ENCODE assay signal across 13 cellular contexts in genomic region chr22:27462190-27462589, GRCh38.
A peak's percentile ranks its signal among the peaks of the same experiment; 100 is the strongest.
DNase-seq lines count a peak whose midpoint lies in the region; FAIRE-seq and TF ChIP-seq lines count a peak whose summit lies in the region.
"Had no signal": no experiment of that assay in that cellular context is flagged by ENCODE, and none has a peak within 500 bp of the region (broad histone marks: within the 10 kb centered on the region; RNA-seq: fewer than 3 reads in every experiment).

No MANE protein-coding gene starts in this region.

- H3K36me3 ChIP-seq in kidney (ENCODE audit: control insufficient read depth in 1 of 2, insufficient read depth in 2 of 2, low read length in 2 of 2): no peaks in the 10 kb centered on the region
- H3K36me3 ChIP-seq in spleen: no peaks in the 10 kb centered on the region

- H3K4me1 ChIP-seq in kidney (ENCODE audit: control insufficient read depth in 1 of 2, insufficient read depth in 1 of 2, low read depth in 1 of 2, low read length in 2 of 2) (no peaks in the 10 kb centered on the region), spleen (no peaks in the 10 kb centered on the region)

- WGBS in spleen, 5 donors: 48 to 73% (median 68%) methylated on average over 7 of the region's 7 CpGs

- H3K9me3 Mint-ChIP-seq in mesothelial cell of epicardium: no peaks in the 10 kb centered on the region
- H3K9me3 Mint-ChIP-seq: activated T-cell treated with anti-CD3 and anti-CD28 coated beads, Interleukin-2, amount 50 U/mL, for 24 hours; stimulated activated naive CD8-positive, alpha-beta T cell treated with anti-CD3 and anti-CD28 coated beads, Interleukin-15, amount 100 ng/mL, for 72 hours; T-helper 2 cell treated with Interferon-gamma antibody and Interleukin-4, amounts not matched to agents 5 μg/mL and 100 μg/mL, for 36 hours had no signal

- peak overlapping the region; percentile 88 for H3K27ac Mint-ChIP-seq in mesothelial cell of epicardium
- H3K27ac Mint-ChIP-seq: activated T-cell treated with anti-CD3 and anti-CD28 coated beads, Interleukin-2, amount 50 U/mL, for 24 hours; T-helper 2 cell treated with Interferon-gamma antibody and Interleukin-4, amounts not matched to agents 5 μg/mL and 100 μg/mL, for 36 hours had no signal

- no peaks in the 10 kb centered on the region for H3K9me3 ChIP-seq in kidney (ENCODE audit: control insufficient read depth in 1 of 2, low read length in 2 of 2)
- peaks cover 0 to 5% (median 0%) of the 10 kb centered on the region in 8 donors for H3K9me3 ChIP-seq in spleen

- no peaks in the 10 kb centered on the region for H3K36me3 Mint-ChIP-seq in mesothelial cell of epicardium

- H3K27ac ChIP-seq in coronary artery: peak overlapping the region; percentile 38 to 86
- H3K27ac ChIP-seq in kidney (ENCODE audit: low read depth in 2 of 2, low read length in 2 of 2): no peak overlapping the region
- H3K27ac ChIP-seq in spleen: no peak overlapping the region

- peaks cover 27% of the 10 kb centered on the region for H3K4me1 Mint-ChIP-seq in mesothelial cell of epicardium
- H3K4me1 Mint-ChIP-seq: stimulated activated naive CD8-positive, alpha-beta T cell treated with anti-CD3 and anti-CD28 coated beads, Interleukin-15, amount 100 ng/mL, for 72 hours had no signal

- H3K27me3 ChIP-seq in spleen (replicated peaks in 1 of 7): peaks cover 0 to 90% (median 0%) of the 10 kb centered on the region in 7 donors

- intact Hi-C loops in kidney (cut with DNase I) (no loop called here), spleen (cut with DNase I; ENCODE audit: low total_unique reads) (no loop called here), posterior vena cava (cut with DNase I) (no loop called here)

- no peak overlapping the region for H3K9ac ChIP-seq in kidney (ENCODE audit: low read length in 2 of 2)

- peak; percentile 53 for DNase-seq in AG08395 (ENCODE audit: low spot score)
- DNase-seq in NCI-H2029 (lab: John Stamatoyannopoulos, UW): peak; percentile 57
- no peak for DNase-seq in coronary artery (ENCODE audit: low spot score)
- DNase-seq in mesothelial cell of epicardium (ENCODE audit: low spot score in 2 of 2, unreplicated experiment in 2 of 2): no peak
- no peak for DNase-seq in kidney
- no peak for DNase-seq in spleen
- DNase-seq in posterior vena cava (ENCODE audit: low spot score): no peak
- DNase-seq in DMS114 treated with DMSO at 0.1 percent for 48 hours (lab: John Stamatoyannopoulos, UW; ENCODE audit: unreplicated experiment): no peak
- DNase-seq: activated T-cell treated with anti-CD3 and anti-CD28 coated beads, Interleukin-2, amount 50 U/mL, for 24 hours; GOT3; stimulated activated naive CD8-positive, alpha-beta T cell treated with anti-CD3 and anti-CD28 coated beads, Interleukin-15, amount 100 ng/mL, for 72 hours had no signal

- H3K4me3 ChIP-seq in coronary artery (no peak overlapping the region), kidney (ENCODE audit: low read length in 2 of 2) (no peak overlapping the region), spleen (no peak overlapping the region)

- no peak for FAIRE-seq in kidney (lab: Jason Lieb, UNC)
- FAIRE-seq: G401.6 had no signal

- TF ChIP-seq CTCF in coronary artery (IDR thresholded peaks at IDR 0.05): no peak
- no peak for TF ChIP-seq CTCF in mesothelial cell of epicardium (IDR thresholded peaks at IDR 0.05; ENCODE audit: unreplicated experiment)
- no peak for TF ChIP-seq CTCF in kidney (IDR thresholded peaks at IDR 0.05; ENCODE audit: borderline replicate concordance, extremely low read depth, insufficient read depth)
- TF ChIP-seq CTCF in spleen (IDR thresholded peaks at IDR 0.05 in 8 of 11, conservative IDR thresholded peaks at IDR 0.05 in 3 of 11): no peak

- no peak for TF ChIP-seq POLR2A in spleen (IDR thresholded peaks at IDR 0.05)

- no peak overlapping the region for H3K4me3 Mint-ChIP-seq in mesothelial cell of epicardium
- H3K4me3 Mint-ChIP-seq: activated T-cell treated with anti-CD3 and anti-CD28 coated beads, Interleukin-2, amount 50 U/mL, for 24 hours; stimulated activated naive CD8-positive, alpha-beta T cell treated with anti-CD3 and anti-CD28 coated beads, Interleukin-15, amount 100 ng/mL, for 72 hours; T-helper 2 cell treated with Interferon-gamma antibody and Interleukin-4, amounts not matched to agents 5 μg/mL and 100 μg/mL, for 36 hours had no signal

- peaks cover 4% of the 10 kb centered on the region for H3K27me3 Mint-ChIP-seq in mesothelial cell of epicardium (ENCODE audit: low read depth)
- H3K27me3 Mint-ChIP-seq: stimulated activated naive CD8-positive, alpha-beta T cell treated with anti-CD3 and anti-CD28 coated beads, Interleukin-15, amount 100 ng/mL, for 72 hours had no signal

Comparison
In these comparisons a context has a peak if more than half of its experiments do, and no peak if none do; other contexts are left out.
1. DNase-seq: peak in AG08395 (single experiment) and NCI-H2029 (single experiment); none in coronary artery (single experiment), mesothelial cell of epicardium (0 of 2), kidney (single experiment), spleen (single experiment), posterior vena cava (single experiment) and DMS114 treated with DMSO at 0.1 percent for 48 hours (single experiment).
2. H3K27ac ChIP-seq: peak in coronary artery (2 of 2); none in kidney (0 of 2) and spleen (0 of 8).